In genomic region chr15:50238263-50238662, GRCh38 we compare ENCODE assay signal across 1 cellular context.
TF ChIP-seq lines count a peak whose summit lies in the region.

No MANE protein-coding gene starts in this region.

TF ChIP-seq in GM23338, 12 proteins besides CTCF, POLR2A, EP300 and RAD21 (continued from another document):
- TF ChIP-seq, protein P1, sequence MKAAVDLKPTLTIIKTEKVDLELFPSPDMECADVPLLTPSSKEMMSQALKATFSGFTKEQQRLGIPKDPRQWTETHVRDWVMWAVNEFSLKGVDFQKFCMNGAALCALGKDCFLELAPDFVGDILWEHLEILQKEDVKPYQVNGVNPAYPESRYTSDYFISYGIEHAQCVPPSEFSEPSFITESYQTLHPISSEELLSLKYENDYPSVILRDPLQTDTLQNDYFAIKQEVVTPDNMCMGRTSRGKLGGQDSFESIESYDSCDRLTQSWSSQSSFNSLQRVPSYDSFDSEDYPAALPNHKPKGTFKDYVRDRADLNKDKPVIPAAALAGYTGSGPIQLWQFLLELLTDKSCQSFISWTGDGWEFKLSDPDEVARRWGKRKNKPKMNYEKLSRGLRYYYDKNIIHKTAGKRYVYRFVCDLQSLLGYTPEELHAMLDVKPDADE (IDR thresholded peaks at IDR 0.05): no peak
- no peak for TF ChIP-seq STAT1 (IDR thresholded peaks at IDR 0.05; ENCODE audit: unreplicated experiment)
- TF ChIP-seq EZH2phosphoT487 (IDR thresholded peaks at IDR 0.05; ENCODE audit: unreplicated experiment): no peak
